In genomic region chr19:31908486-31909255, GRCh38 we compare ENCODE assay signal across 18 cellular contexts.
"Had no signal": no experiment of that assay in that cellular context is flagged by ENCODE, and none has a peak within 500 bp of the region (broad histone marks: within the 10 kb centered on the region; RNA-seq: fewer than 3 reads in every experiment).

No MANE protein-coding gene starts in this region.

- H3K4me3 ChIP-seq: coronary artery, gastroesophageal sphincter, tibial nerve, uterus had no signal

- H3K36me3 ChIP-seq: gastroesophageal sphincter, tibial nerve, uterus had no signal

- ATAC-seq: activated CD4-positive, alpha-beta T cell treated with anti-CD3 and anti-CD28 coated beads for 36 hours; activated T-cell treated with anti-CD3 and anti-CD28 coated beads, Interleukin-2, amount 50 U/mL, for 4 hours; gastroesophageal sphincter; WTC11 had no signal

- DNase-seq: activated CD4-positive, alpha-beta T cell treated with anti-CD3 and anti-CD28 coated beads for 36 hours; activated CD4-positive, alpha-beta T cell treated with anti-CD3 and anti-CD28 coated beads, Interleukin-2, amount 50 U/mL, for 4 hours; activated CD8-positive, alpha-beta memory T cell treated with anti-CD3 and anti-CD28 coated beads for 24 hours; activated CD8-positive, alpha-beta memory T cell treated with anti-CD3 and anti-CD28 coated beads, Interleukin-2, amount 50 U/mL, for 48 hours; activated naive CD4-positive, alpha-beta T cell; activated T-cell treated with anti-CD3 and anti-CD28 coated beads, Interleukin-2, amount 50 U/mL, for 4 hours; head of caudate nucleus; hypothalamus; nucleus accumbens; posterior cingulate gyrus; stimulated activated CD4-positive, alpha-beta T cell treated with anti-CD3 and anti-CD28 coated beads, Interleukin-4, amount 100 ng/mL, for 24 hours; T1000; uterus had no signal

- H3K9me3 ChIP-seq: gastroesophageal sphincter, tibial nerve, uterus had no signal

- H3K27me3 ChIP-seq: gastroesophageal sphincter, tibial nerve, uterus had no signal

- FAIRE-seq: astrocyte had no signal

- H3K27ac ChIP-seq: coronary artery, gastroesophageal sphincter, tibial nerve, uterus had no signal
